In genomic region chr6:36840471-36841461, GRCh38 we compare ENCODE assay signal across 9 cellular contexts. TPM values are rescaled to one million over a fixed set of nuclear protein-coding genes. Genes with fewer than 3 reads are reported as not detected.
A peak's percentile ranks its signal among the peaks of the same experiment; 100 is the strongest.
DNase-seq lines count a peak whose midpoint lies in the region; ATAC-seq and FAIRE-seq lines count a peak whose summit lies in the region.
"Had no signal": no experiment of that assay in that cellular context is flagged by ENCODE, and none has a peak within 500 bp of the region (broad histone marks: within the 10 kb centered on the region; RNA-seq: fewer than 3 reads in every experiment).

No MANE protein-coding gene starts in this region.

- H3K4me1 ChIP-seq in NT2/D1 (ENCODE audit: insufficient read depth, insufficient read length) (peaks cover 6% of the 10 kb centered on the region), iPS-15b (ENCODE audit: control insufficient read depth, insufficient read depth, low read length) (no peaks in the 10 kb centered on the region)

- no peak for ATAC-seq in activated naive CD8-positive, alpha-beta T cell treated with anti-CD3 and anti-CD28 coated beads, Interleukin-2, amount 50 U/mL, for 24 hours

- H3K36me3 ChIP-seq in NT2/D1 (ENCODE audit: insufficient read depth, insufficient read length, low read length) (no peaks in the 10 kb centered on the region), iPS-15b (ENCODE audit: control insufficient read depth, insufficient read depth, low read length) (no peaks in the 10 kb centered on the region)

- no peak for FAIRE-seq in GM19239 (lab: Jason Lieb, UNC)

- peaks cover 14% of the 10 kb centered on the region for H3K4me1 Mint-ChIP-seq in activated naive CD8-positive, alpha-beta T cell treated with anti-CD3 and anti-CD28 coated beads, Interleukin-2, amount 50 U/mL, for 24 hours

- no peaks in the 10 kb centered on the region for H3K9me3 Mint-ChIP-seq in activated naive CD8-positive, alpha-beta T cell treated with anti-CD3 and anti-CD28 coated beads, Interleukin-2, amount 50 U/mL, for 24 hours

- no peaks in the 10 kb centered on the region for H3K36me3 Mint-ChIP-seq in activated naive CD8-positive, alpha-beta T cell treated with anti-CD3 and anti-CD28 coated beads, Interleukin-2, amount 50 U/mL, for 24 hours (ENCODE audit: low read depth)

- no peak overlapping the region for H3K27ac Mint-ChIP-seq in activated naive CD8-positive, alpha-beta T cell treated with anti-CD3 and anti-CD28 coated beads, Interleukin-2, amount 50 U/mL, for 24 hours

- peak overlapping the region; percentile 24 for H3K4me3 Mint-ChIP-seq in activated naive CD8-positive, alpha-beta T cell treated with anti-CD3 and anti-CD28 coated beads, Interleukin-2, amount 50 U/mL, for 24 hours

- H3K9me3 ChIP-seq in NT2/D1 (ENCODE audit: insufficient read depth, low read length) (no peaks in the 10 kb centered on the region), iPS-15b (ENCODE audit: control insufficient read depth, insufficient read depth, low read length) (no peaks in the 10 kb centered on the region)

- H3K27me3 ChIP-seq in NT2/D1 (ENCODE audit: insufficient read depth, insufficient read length) (peaks cover 50% of the 10 kb centered on the region), iPS-15b (ENCODE audit: control insufficient read depth, insufficient read depth, low read length) (peaks cover 56% of the 10 kb centered on the region)

- H3K4me3 ChIP-seq in NT2/D1 (ENCODE audit: insufficient read length, low read depth), result peak overlapping the region; percentile 43
- H3K4me3 ChIP-seq in iPS-15b (ENCODE audit: low read depth, low read length), result peak overlapping the region; percentile 61
- H3K4me3 ChIP-seq: lung had no signal

- H3K27me3 Mint-ChIP-seq in activated naive CD8-positive, alpha-beta T cell treated with anti-CD3 and anti-CD28 coated beads, Interleukin-2, amount 50 U/mL, for 24 hours, result peaks cover 36% of the 10 kb centered on the region

- DNase-seq in NT2/D1 (ENCODE audit: low read depth, low spot score) (no peak), GM19239 (ENCODE audit: insufficient read length, low spot score) (no peak), mesenteric fat pad (ENCODE audit: low spot score) (no peak), Kasumi-1 (lab: John Stamatoyannopoulos, UW) (no peak), NCI-H1436 (lab: John Stamatoyannopoulos, UW) (no peak)
- peak; percentile 32 for DNase-seq in activated naive CD8-positive, alpha-beta T cell treated with anti-CD3 and anti-CD28 coated beads, Interleukin-2, amount 50 U/mL, for 24 hours
- peak; percentile 29 for DNase-seq in stimulated activated CD4-positive, alpha-beta T cell treated with anti-CD3 and anti-CD28 coated beads, Interleukin-4, amount 100 ng/mL, for 24 hours

- H3K9ac ChIP-seq in NT2/D1 (ENCODE audit: insufficient read length, low read depth) (peak overlapping the region; percentile 16), iPS-15b (ENCODE audit: low read depth, low read length) (no peak overlapping the region)

RNA-seq across cellular contexts. Expression of gene CPNE5, which starts 1.5 kb away (rescaled TPM):
- total RNA-seq in mesenteric fat pad, result 2.8 TPM

RNA-seq across cellular contexts. Expression of gene PPIL1, which starts 33.8 kb away (rescaled TPM):
- total RNA-seq in mesenteric fat pad, result 21.2 TPM

RNA-seq across cellular contexts. Expression of gene C6orf89, which starts 45.0 kb away (rescaled TPM):
- total RNA-seq in mesenteric fat pad, result 61.6 TPM

Comparison
In these comparisons a context has a peak if more than half of its experiments do, and no peak if none do; other contexts are left out.
1. DNase-seq: peak in activated naive CD8-positive, alpha-beta T cell treated with anti-CD3 and anti-CD28 coated beads, Interleukin-2, amount 50 U/mL, for 24 hours (single experiment) and stimulated activated CD4-positive, alpha-beta T cell treated with anti-CD3 and anti-CD28 coated beads, Interleukin-4, amount 100 ng/mL, for 24 hours (single experiment); none in NT2/D1 (single experiment), GM19239 (single experiment), mesenteric fat pad (single experiment), Kasumi-1 (0 of 2) and NCI-H1436 (single experiment).